1 cellular context compared by ENCODE assay signal in the genomic region with DNA sequence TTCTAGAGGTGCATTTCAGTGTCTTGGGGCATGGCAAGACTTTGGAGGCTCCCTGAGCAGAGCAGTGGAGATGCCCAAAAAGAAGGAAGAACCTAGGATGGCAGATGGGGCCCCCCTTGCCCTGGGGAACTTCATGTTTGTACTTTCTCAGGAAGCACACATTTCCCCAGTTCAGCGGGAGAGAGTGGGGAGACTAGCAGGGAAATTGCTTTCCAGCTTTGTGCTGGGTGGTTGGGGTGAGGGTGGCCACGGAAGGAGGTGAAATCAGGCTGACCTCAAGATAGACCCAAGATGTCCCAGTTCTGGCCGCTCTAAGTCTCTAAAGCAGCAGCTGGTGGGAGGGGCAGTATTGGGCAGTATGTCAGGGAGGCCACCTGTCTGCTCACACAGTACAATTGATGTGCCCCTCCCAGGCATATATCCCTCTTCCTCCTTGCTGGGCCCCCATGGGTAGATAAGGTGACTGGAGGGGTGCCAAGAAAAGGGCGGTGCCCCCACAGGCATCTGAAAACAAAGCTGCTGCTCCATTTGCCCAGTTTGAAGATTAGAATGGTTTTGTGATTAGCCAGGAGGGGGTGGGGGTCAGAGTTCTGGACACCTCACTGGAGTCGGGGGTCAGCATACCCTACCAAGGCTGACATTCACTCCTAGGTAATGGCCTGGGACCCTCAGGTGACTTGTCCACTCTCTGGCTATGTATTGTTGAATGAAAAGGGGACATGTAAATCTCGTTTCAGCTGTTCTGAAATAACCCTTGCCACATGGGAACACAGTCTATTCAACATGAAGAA.
A peak's percentile ranks its signal among the peaks of the same experiment; 100 is the strongest.
TF ChIP-seq lines count a peak whose summit lies in the region.

No MANE protein-coding gene starts in this region.

TF ChIP-seq in HCT116, 20 proteins besides CTCF, POLR2A, EP300 and RAD21:
- TF ChIP-seq POLR2AphosphoS5 (IDR thresholded peaks at IDR 0.05; ENCODE audit: low read depth, low read length), result no peak
- peak; percentile 5 for TF ChIP-seq TCF7L2 (IDR thresholded peaks at IDR 0.05; ENCODE audit: borderline replicate concordance, extremely low read depth, insufficient read depth, insufficient read length)
- TF ChIP-seq, protein P1, sequence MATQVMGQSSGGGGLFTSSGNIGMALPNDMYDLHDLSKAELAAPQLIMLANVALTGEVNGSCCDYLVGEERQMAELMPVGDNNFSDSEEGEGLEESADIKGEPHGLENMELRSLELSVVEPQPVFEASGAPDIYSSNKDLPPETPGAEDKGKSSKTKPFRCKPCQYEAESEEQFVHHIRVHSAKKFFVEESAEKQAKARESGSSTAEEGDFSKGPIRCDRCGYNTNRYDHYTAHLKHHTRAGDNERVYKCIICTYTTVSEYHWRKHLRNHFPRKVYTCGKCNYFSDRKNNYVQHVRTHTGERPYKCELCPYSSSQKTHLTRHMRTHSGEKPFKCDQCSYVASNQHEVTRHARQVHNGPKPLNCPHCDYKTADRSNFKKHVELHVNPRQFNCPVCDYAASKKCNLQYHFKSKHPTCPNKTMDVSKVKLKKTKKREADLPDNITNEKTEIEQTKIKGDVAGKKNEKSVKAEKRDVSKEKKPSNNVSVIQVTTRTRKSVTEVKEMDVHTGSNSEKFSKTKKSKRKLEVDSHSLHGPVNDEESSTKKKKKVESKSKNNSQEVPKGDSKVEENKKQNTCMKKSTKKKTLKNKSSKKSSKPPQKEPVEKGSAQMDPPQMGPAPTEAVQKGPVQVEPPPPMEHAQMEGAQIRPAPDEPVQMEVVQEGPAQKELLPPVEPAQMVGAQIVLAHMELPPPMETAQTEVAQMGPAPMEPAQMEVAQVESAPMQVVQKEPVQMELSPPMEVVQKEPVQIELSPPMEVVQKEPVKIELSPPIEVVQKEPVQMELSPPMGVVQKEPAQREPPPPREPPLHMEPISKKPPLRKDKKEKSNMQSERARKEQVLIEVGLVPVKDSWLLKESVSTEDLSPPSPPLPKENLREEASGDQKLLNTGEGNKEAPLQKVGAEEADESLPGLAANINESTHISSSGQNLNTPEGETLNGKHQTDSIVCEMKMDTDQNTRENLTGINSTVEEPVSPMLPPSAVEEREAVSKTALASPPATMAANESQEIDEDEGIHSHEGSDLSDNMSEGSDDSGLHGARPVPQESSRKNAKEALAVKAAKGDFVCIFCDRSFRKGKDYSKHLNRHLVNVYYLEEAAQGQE (IDR thresholded peaks at IDR 0.05; ENCODE audit: low read depth), result no peak
- TF ChIP-seq, protein P2, sequence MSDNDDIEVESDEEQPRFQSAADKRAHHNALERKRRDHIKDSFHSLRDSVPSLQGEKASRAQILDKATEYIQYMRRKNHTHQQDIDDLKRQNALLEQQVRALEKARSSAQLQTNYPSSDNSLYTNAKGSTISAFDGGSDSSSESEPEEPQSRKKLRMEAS (IDR thresholded peaks at IDR 0.05), result peak; percentile 19; the same call in 1 of the 2 replicates
